ENCODE assay signal across 8 cellular contexts in genomic region chr17:75875182-75875939, GRCh38. TPM values are rescaled to one million over a fixed set of nuclear protein-coding genes. Genes with fewer than 3 reads are reported as not detected.
DNase-seq lines count a peak whose midpoint lies in the region; ATAC-seq lines count a peak whose summit lies in the region.

No MANE protein-coding gene starts in this region.

- no peaks in the 10 kb centered on the region for H3K9me3 Mint-ChIP-seq in activated naive CD4-positive, alpha-beta T cell treated with anti-CD3 and anti-CD28 coated beads, Interleukin-2, amount 10 ng/mL, durations not matched to agents 7 days and 5 days

- CTCF ChIA-PET in activated naive CD4-positive, alpha-beta T cell treated with anti-CD3 and anti-CD28 coated beads, Interleukin-2, amount 10 ng/mL, durations not matched to agents 7 days and 5 days (lab: Charles Lee), result interaction anchor here (1.0 to 9.2 kb wide), 10 partner anchors 8 to 48 kb away, joined by 3 to 103 read pairs (median 4); partner anchors contain the start of genes MRPL38, TRIM65, UNC13D and WBP2

- no peak overlapping the region for H3K4me2 ChIP-seq in mesenchymal stem cell (ENCODE audit: low read length, poor library complexity, severe bottlenecking)

- no peak overlapping the region for H2BK5ac ChIP-seq in mesenchymal stem cell (ENCODE audit: low read depth, low read length, poor library complexity, severe bottlenecking)

- H2AK5ac ChIP-seq in mesenchymal stem cell (ENCODE audit: low read length, severe bottlenecking), result peak overlapping the region; percentile 43

- no peak overlapping the region for H4K8ac ChIP-seq in mesenchymal stem cell (ENCODE audit: low read length)

- ATAC-seq in HG02885 (IDR thresholded peaks at IDR 0.05; ENCODE audit: poor library complexity, unreplicated experiment) (no peak), GM18519 (IDR thresholded peaks at IDR 0.05; ENCODE audit: low FRiP score, unreplicated experiment) (no peak), HG03280 (IDR thresholded peaks at IDR 0.05; ENCODE audit: unreplicated experiment) (no peak)

- DNase-seq in activated naive CD4-positive, alpha-beta T cell treated with anti-CD3 and anti-CD28 coated beads, Interleukin-2, amount 10 ng/mL, durations not matched to agents 7 days and 5 days, result no peak
- no peak for DNase-seq in activated naive CD4-positive, alpha-beta T cell treated with Interleukin-2 at 50 U/mL for 16 hours
- DNase-seq in adipocyte (ENCODE audit: low read depth) (no peak), mesenchymal stem cell (no peak)

- H3K27ac ChIP-seq in mesenchymal stem cell (ENCODE audit: low read length, poor library complexity, severe bottlenecking) (no peak overlapping the region), urinary bladder (ENCODE audit: low read depth) (peak overlapping the region; percentile 76)

- H2AFZ ChIP-seq in mesenchymal stem cell (ENCODE audit: low read depth, low read length), result no peak overlapping the region

- peak overlapping the region; percentile 93 for H3K9ac ChIP-seq in adipocyte (ENCODE audit: low read length)
- peak overlapping the region; percentile 98 for H3K9ac ChIP-seq in mesenchymal stem cell (ENCODE audit: low read length)

- H3K27ac Mint-ChIP-seq in activated naive CD4-positive, alpha-beta T cell treated with anti-CD3 and anti-CD28 coated beads, Interleukin-2, amount 10 ng/mL, durations not matched to agents 7 days and 5 days, result peak overlapping the region; percentile 93

- no peak overlapping the region for H2BK120ac ChIP-seq in mesenchymal stem cell (ENCODE audit: low read depth, low read length)

- H3K79me1 ChIP-seq in mesenchymal stem cell (replicated peaks; ENCODE audit: low read length, poor library complexity, severe bottlenecking), result peaks cover 10% of the 10 kb centered on the region

- H3K27me3 Mint-ChIP-seq in activated naive CD4-positive, alpha-beta T cell treated with anti-CD3 and anti-CD28 coated beads, Interleukin-2, amount 10 ng/mL, durations not matched to agents 7 days and 5 days, result peaks cover 24% of the 10 kb centered on the region

- peak overlapping the region; percentile 97 for H3K4me3 Mint-ChIP-seq in activated naive CD4-positive, alpha-beta T cell treated with anti-CD3 and anti-CD28 coated beads, Interleukin-2, amount 10 ng/mL, durations not matched to agents 7 days and 5 days

- peak overlapping the region in 1 of 2 experiments; percentile 95 for H3K4ac ChIP-seq in mesenchymal stem cell (ENCODE audit: low read depth in 1 of 2, low read length in 2 of 2)

- no peaks in the 10 kb centered on the region for H3K9me3 ChIP-seq in adipocyte (ENCODE audit: control insufficient read depth, low read length)
- no peaks in the 10 kb centered on the region for H3K9me3 ChIP-seq in mesenchymal stem cell (ENCODE audit: control insufficient read depth, low read length)

- H3K27me3 ChIP-seq in adipocyte (replicated peaks; ENCODE audit: control insufficient read depth, insufficient read depth, low read length), result no peaks in the 10 kb centered on the region
- no peaks in the 10 kb centered on the region for H3K27me3 ChIP-seq in mesenchymal stem cell (ENCODE audit: control insufficient read depth in 1 of 2, insufficient read depth in 1 of 2, low read length in 2 of 2)

- peak overlapping the region; percentile 44 for H4K91ac ChIP-seq in mesenchymal stem cell (ENCODE audit: low read length)

- H3K36me3 ChIP-seq in adipocyte (ENCODE audit: control insufficient read depth, insufficient read depth, low read length, severe bottlenecking), result peaks cover 6% of the 10 kb centered on the region
- H3K36me3 ChIP-seq in mesenchymal stem cell (ENCODE audit: control insufficient read depth in 1 of 2, insufficient read depth in 2 of 2, low read depth in 1 of 2, low read length in 2 of 2), result peaks cover 23 to 25% of the 10 kb centered on the region in 2 experiments
- no peaks in the 10 kb centered on the region for H3K36me3 ChIP-seq in urinary bladder (ENCODE audit: insufficient read depth)

- H3K18ac ChIP-seq in mesenchymal stem cell (ENCODE audit: low read depth in 1 of 2, low read length in 2 of 2), result peak overlapping the region; percentile 92 to 94

- H3K14ac ChIP-seq in mesenchymal stem cell (ENCODE audit: low read length in 2 of 2), result peak overlapping the region in 1 of 2 experiments; percentile 76

- H3K4me1 ChIP-seq in adipocyte (ENCODE audit: control insufficient read depth, insufficient read depth, low read length), result peaks cover 48% of the 10 kb centered on the region
- H3K4me1 ChIP-seq in mesenchymal stem cell (ENCODE audit: control insufficient read depth, insufficient read depth, low read depth, low read length), result peaks cover 54% of the 10 kb centered on the region
- no peaks in the 10 kb centered on the region for H3K4me1 ChIP-seq in urinary bladder (ENCODE audit: insufficient read depth)

- H3K4me1 Mint-ChIP-seq in activated naive CD4-positive, alpha-beta T cell treated with anti-CD3 and anti-CD28 coated beads, Interleukin-2, amount 10 ng/mL, durations not matched to agents 7 days and 5 days, result peaks cover 56% of the 10 kb centered on the region

- H3K36me3 Mint-ChIP-seq in activated naive CD4-positive, alpha-beta T cell treated with anti-CD3 and anti-CD28 coated beads, Interleukin-2, amount 10 ng/mL, durations not matched to agents 7 days and 5 days, result peaks cover 16% of the 10 kb centered on the region

- H2BK15ac ChIP-seq in mesenchymal stem cell (ENCODE audit: low read depth, poor library complexity, severe bottlenecking), result no peak overlapping the region

- peak overlapping the region in 1 of 2 experiments; percentile 96 for H2BK12ac ChIP-seq in mesenchymal stem cell (ENCODE audit: low read length in 2 of 2)

- H3K4me3 ChIP-seq in adipocyte (ENCODE audit: low read length) (peak overlapping the region; percentile 87), mesenchymal stem cell (ENCODE audit: insufficient read depth in 1 of 2, low read depth in 1 of 2, low read length in 2 of 2) (peak overlapping the region in 1 of 2 experiments; percentile 92), urinary bladder (ENCODE audit: low read depth, low read length) (no peak overlapping the region)

- 88% methylated on average over 17 of the region's 18 CpGs for WGBS in mesenchymal stem cell
- 60% methylated on average over 18 of the region's 18 CpGs for WGBS in urinary bladder

- no peak overlapping the region for H3K23ac ChIP-seq in mesenchymal stem cell (ENCODE audit: low read length in 2 of 2)

RNA-seq across cellular contexts. Expression of gene TRIM47, which starts 3.0 kb away (rescaled TPM):
- polyA plus RNA-seq in mesenchymal stem cell (2013, experiment 1 of 2), result 42.8 TPM
- polyA plus RNA-seq in mesenchymal stem cell (2013, experiment 2 of 2), result 46.1 TPM
- total RNA-seq in urinary bladder, result 28.9 TPM
- polyA plus RNA-seq in urinary bladder, result 55.8 TPM

RNA-seq across cellular contexts. Expression of gene WBP2, which starts 20.2 kb away (rescaled TPM):
- polyA plus RNA-seq in mesenchymal stem cell (2013, experiment 1 of 2), result 173 TPM
- 171 TPM for polyA plus RNA-seq in mesenchymal stem cell (2013, experiment 2 of 2)
- 16.2 TPM for total RNA-seq in urinary bladder
- polyA plus RNA-seq in urinary bladder, result 142 TPM

RNA-seq across cellular contexts. Expression of gene TRIM65, which starts 21.4 kb away (rescaled TPM):
- polyA plus RNA-seq in mesenchymal stem cell (2013, experiment 1 of 2), result 15.7 TPM
- polyA plus RNA-seq in mesenchymal stem cell (2013, experiment 2 of 2), result 15.2 TPM
- 15.2 TPM for total RNA-seq in urinary bladder
- polyA plus RNA-seq in urinary bladder, result 21.5 TPM

RNA-seq across cellular contexts. Expression of gene MRPL38, which starts 29.3 kb away (rescaled TPM):
- polyA plus RNA-seq in mesenchymal stem cell (2013, experiment 1 of 2), result 44.2 TPM
- polyA plus RNA-seq in mesenchymal stem cell (2013, experiment 2 of 2), result 41.8 TPM
- 18.3 TPM for total RNA-seq in urinary bladder
- polyA plus RNA-seq in urinary bladder, result 61.3 TPM

RNA-seq across cellular contexts. Expression of gene UNC13D, which starts 31.2 kb away (rescaled TPM):
- polyA plus RNA-seq in mesenchymal stem cell (2013, experiment 1 of 2), result 1.1 TPM
- polyA plus RNA-seq in mesenchymal stem cell (2013, experiment 2 of 2), result 0.49 TPM
- 10.6 TPM for total RNA-seq in urinary bladder
- polyA plus RNA-seq in urinary bladder, result 13.0 TPM
